Comparison of ENCODE assay signal across 11 cellular contexts in the genomic region with DNA sequence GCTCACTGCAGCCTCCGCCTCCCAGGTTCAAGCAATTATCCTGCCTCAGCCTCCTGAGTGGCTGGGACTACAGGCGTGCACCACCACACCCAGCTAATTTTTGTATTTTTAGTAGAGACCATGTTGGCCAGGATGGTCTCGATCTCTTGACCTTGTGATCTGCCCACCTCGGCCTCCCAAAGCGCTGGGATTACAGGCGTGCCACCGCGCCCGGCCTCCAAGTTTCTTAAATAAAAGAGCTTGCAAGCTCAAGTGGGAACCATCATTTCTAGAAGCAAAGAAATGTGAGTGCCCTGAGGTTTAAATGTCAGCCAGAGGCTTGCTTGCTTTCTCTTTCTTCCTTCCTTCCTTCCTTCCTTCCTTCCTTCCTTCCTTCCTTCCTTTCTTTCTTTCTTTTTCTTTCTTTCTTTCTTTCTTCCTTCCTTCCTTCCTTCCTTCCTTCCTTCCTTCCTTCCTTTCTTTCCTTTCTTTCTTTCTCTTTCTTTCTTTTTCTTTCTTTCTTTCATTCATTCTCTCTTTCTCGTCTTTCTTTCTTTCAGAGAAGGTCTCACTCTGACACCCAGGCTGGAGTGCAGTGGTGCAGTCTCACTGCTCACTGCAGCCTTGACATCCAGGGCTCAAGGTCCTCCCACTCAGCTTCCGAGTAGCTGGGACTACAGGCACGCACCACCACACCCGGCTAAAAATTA. TPM values are rescaled to one million over a fixed set of nuclear protein-coding genes. Genes with fewer than 3 reads are reported as not detected.
A peak's percentile ranks its signal among the peaks of the same experiment; 100 is the strongest.
DNase-seq lines count a peak whose midpoint lies in the region; ATAC-seq and TF ChIP-seq lines count a peak whose summit lies in the region.
"Not testable (repeated sequence)": the region's sequence is repeated elsewhere in the genome, so short reads cannot be mapped to it uniquely, and the experiment has no call there.
"Had no signal": no experiment of that assay in that cellular context is flagged by ENCODE, and none has a peak within 500 bp of the region (broad histone marks: within the 10 kb centered on the region; RNA-seq: fewer than 3 reads in every experiment).

No MANE protein-coding gene starts in this region.

- not testable (repeated sequence) for H3K27ac ChIP-seq in CD8-positive, alpha-beta T cell (ENCODE audit: low read depth, low read length); upper lobe of right lung
- H3K27ac ChIP-seq in PC-3 (ENCODE audit: low read length): peak overlapping the region; percentile 38

- not testable (repeated sequence) for TF ChIP-seq CTCF in CD8-positive, alpha-beta T cell (IDR thresholded peaks at IDR 0.05); PC-3 (conservative IDR thresholded peaks at IDR 0.05; ENCODE audit: low read depth, low read length); activated CD8-positive, alpha-beta T cell treated with anti-CD3 and anti-CD28 coated beads for 36 hours (IDR thresholded peaks at IDR 0.05); endothelial cell (IDR thresholded peaks at IDR 0.05; ENCODE audit: unreplicated experiment); osteocyte (IDR thresholded peaks at IDR 0.05); upper lobe of right lung (IDR thresholded peaks at IDR 0.05)

- BruUV-seq in PC-3 (replicated peaks; lab: Mats Ljungman, UMichigan): not testable (repeated sequence)

- not testable (repeated sequence) for H3K27me3 ChIP-seq in CD8-positive, alpha-beta T cell (ENCODE audit: insufficient read depth, low read length); PC-3 (ENCODE audit: low read length); upper lobe of right lung

- H3K4me1 ChIP-seq in CD8-positive, alpha-beta T cell (ENCODE audit: insufficient read depth, low read length): not testable (repeated sequence)
- peaks cover 20% of the 10 kb centered on the region for H3K4me1 ChIP-seq in PC-3 (ENCODE audit: insufficient read depth, low read length)
- H3K4me1 ChIP-seq in upper lobe of right lung: peaks cover 19% of the 10 kb centered on the region

- not testable (repeated sequence) for H3K4me3 ChIP-seq in CD8-positive, alpha-beta T cell (ENCODE audit: low read depth, low read length)
- H3K4me3 ChIP-seq in PC-3 (ENCODE audit: low read length) (peak overlapping the region; percentile 28; the same call in 1 of the 2 replicates), upper lobe of right lung (peak overlapping the region; percentile 83)

- not testable (repeated sequence) for H3K27ac Mint-ChIP-seq in CD8-positive, alpha-beta T cell; activated CD8-positive, alpha-beta T cell treated with anti-CD3 and anti-CD28 coated beads for 36 hours; activated naive CD8-positive, alpha-beta T cell treated with anti-CD3 and anti-CD28 coated beads, Interleukin-2, amount 10 ng/mL, durations not matched to agents 7 days and 5 days; osteocyte (ENCODE audit: unreplicated experiment)
- H3K27ac Mint-ChIP-seq in endothelial cell (ENCODE audit: unreplicated experiment) (peak overlapping the region; percentile 78), memory B cell (peak overlapping the region; percentile 38)

- intact Hi-C loops in CD8-positive, alpha-beta T cell (cut with DNase I, micrococcal nuclease): loop anchor here (5.0 to 10.0 kb wide), 2 partner anchors 810 to 1972 kb away; a partner anchor contains a TSS
- intact Hi-C loops in PC-3 (cut with micrococcal nuclease); activated CD8-positive, alpha-beta T cell treated with anti-CD3 and anti-CD28 coated beads for 36 hours (cut with micrococcal nuclease); upper lobe of right lung (cut with DNase I): not testable (repeated sequence)

- H3K79me2 ChIP-seq in PC-3 (ENCODE audit: low read length): peaks cover 57% of the 10 kb centered on the region

- peak overlapping the region; percentile 88 for H3K4me2 ChIP-seq in PC-3 (ENCODE audit: low read length)

- peak overlapping the region; percentile 95 for H3K4me3 Mint-ChIP-seq in CD8-positive, alpha-beta T cell
- H3K4me3 Mint-ChIP-seq in activated CD8-positive, alpha-beta T cell treated with anti-CD3 and anti-CD28 coated beads for 36 hours: peak overlapping the region; percentile 96
- peak overlapping the region; percentile 95 for H3K4me3 Mint-ChIP-seq in activated naive CD8-positive, alpha-beta T cell treated with anti-CD3 and anti-CD28 coated beads, Interleukin-2, amount 10 ng/mL, durations not matched to agents 7 days and 5 days
- H3K4me3 Mint-ChIP-seq in endothelial cell (ENCODE audit: unreplicated experiment) (peak overlapping the region; percentile 99), memory B cell (peak overlapping the region; percentile 67), osteocyte (ENCODE audit: unreplicated experiment) (peak overlapping the region; percentile 92)

- not testable (repeated sequence) for H3K27me3 Mint-ChIP-seq in CD8-positive, alpha-beta T cell (ENCODE audit: low read depth); activated CD8-positive, alpha-beta T cell treated with anti-CD3 and anti-CD28 coated beads for 36 hours; activated naive CD8-positive, alpha-beta T cell treated with anti-CD3 and anti-CD28 coated beads, Interleukin-2, amount 10 ng/mL, durations not matched to agents 7 days and 5 days; endothelial cell (ENCODE audit: unreplicated experiment); memory B cell; osteocyte (ENCODE audit: unreplicated experiment)

- not testable (repeated sequence) for H3F3A ChIP-seq in PC-3 (ENCODE audit: low read length, unreplicated experiment)

- not testable (repeated sequence) for H2AFZ ChIP-seq in PC-3 (ENCODE audit: low read length)

- not testable (repeated sequence) for H3K9ac ChIP-seq in PC-3 (ENCODE audit: low read length)

- not testable (repeated sequence) for DNase-seq in CD8-positive, alpha-beta T cell; PC-3; activated CD8-positive, alpha-beta T cell treated with anti-CD3 and anti-CD28 coated beads for 36 hours; activated naive CD8-positive, alpha-beta T cell treated with anti-CD3 and anti-CD28 coated beads, Interleukin-2, amount 10 ng/mL, durations not matched to agents 7 days and 5 days; endothelial cell (ENCODE audit: low spot score); memory B cell (ENCODE audit: low spot score in 2 of 2); osteocyte (ENCODE audit: extremely low spot score, unreplicated experiment); upper lobe of right lung

- not testable (repeated sequence) for H3K9me3 Mint-ChIP-seq in CD8-positive, alpha-beta T cell; activated CD8-positive, alpha-beta T cell treated with anti-CD3 and anti-CD28 coated beads for 36 hours; activated naive CD8-positive, alpha-beta T cell treated with anti-CD3 and anti-CD28 coated beads, Interleukin-2, amount 10 ng/mL, durations not matched to agents 7 days and 5 days; endothelial cell (ENCODE audit: unreplicated experiment); memory B cell; osteocyte (ENCODE audit: unreplicated experiment)

- not testable (repeated sequence) for H3K36me3 ChIP-seq in CD8-positive, alpha-beta T cell (ENCODE audit: insufficient read depth, low read length); upper lobe of right lung
- H3K36me3 ChIP-seq in PC-3 (ENCODE audit: low read depth, low read length): peaks cover 12% of the 10 kb centered on the region

- POLR2A ChIA-PET in CD8-positive, alpha-beta T cell (lab: Charles Lee): interaction anchor here (3.0 kb wide), 1 partner anchor 44 kb away, joined by 14 read pairs; a partner anchor contains a TSS
- POLR2A ChIA-PET in PC-3 (lab: Charles Lee; ENCODE audit: unreplicated experiment); activated naive CD8-positive, alpha-beta T cell treated with anti-CD3 and anti-CD28 coated beads, Interleukin-2, amount 10 ng/mL, durations not matched to agents 7 days and 5 days (lab: Charles Lee): not testable (repeated sequence)
- POLR2A ChIA-PET in activated CD8-positive, alpha-beta T cell treated with anti-CD3 and anti-CD28 coated beads for 36 hours (lab: Charles Lee): interaction anchor here (1.2 kb wide), 1 partner anchor 16 kb away, joined by 3 read pairs; no protein-coding TSS in a partner anchor

- CTCF ChIA-PET in CD8-positive, alpha-beta T cell (lab: Charles Lee); PC-3 (lab: Charles Lee): not testable (repeated sequence)
- CTCF ChIA-PET in activated CD8-positive, alpha-beta T cell treated with anti-CD3 and anti-CD28 coated beads for 36 hours (lab: Charles Lee): interaction anchor here (0.8 to 1.7 kb wide), 6 partner anchors 9 to 150 kb away, joined by 3 to 4 read pairs (median 3); a partner anchor contains a TSS

- H4K20me1 ChIP-seq in PC-3 (ENCODE audit: low read length): not testable (repeated sequence)

- H3K9me3 ChIP-seq in CD8-positive, alpha-beta T cell (ENCODE audit: low read length); PC-3 (ENCODE audit: low read length); upper lobe of right lung: not testable (repeated sequence)

- not testable (repeated sequence) for ATAC-seq in CD8-positive, alpha-beta T cell; PC-3; activated CD8-positive, alpha-beta T cell treated with anti-CD3 and anti-CD28 coated beads for 36 hours; activated naive CD8-positive, alpha-beta T cell treated with anti-CD3 and anti-CD28 coated beads, Interleukin-2, amount 10 ng/mL, durations not matched to agents 7 days and 5 days (ENCODE audit: low read depth); memory B cell (ENCODE audit: low read depth); upper lobe of right lung

- peaks cover 31% of the 10 kb centered on the region for H3K4me1 Mint-ChIP-seq in CD8-positive, alpha-beta T cell (ENCODE audit: low read depth)
- H3K4me1 Mint-ChIP-seq in activated CD8-positive, alpha-beta T cell treated with anti-CD3 and anti-CD28 coated beads for 36 hours (ENCODE audit: low read depth): peaks cover 28% of the 10 kb centered on the region
- peaks cover 17% of the 10 kb centered on the region for H3K4me1 Mint-ChIP-seq in activated naive CD8-positive, alpha-beta T cell treated with anti-CD3 and anti-CD28 coated beads, Interleukin-2, amount 10 ng/mL, durations not matched to agents 7 days and 5 days
- H3K4me1 Mint-ChIP-seq in endothelial cell (ENCODE audit: unreplicated experiment) (peaks cover 21% of the 10 kb centered on the region), memory B cell (peaks cover 17% of the 10 kb centered on the region), osteocyte (ENCODE audit: unreplicated experiment) (peaks cover 20% of the 10 kb centered on the region)

- not testable (repeated sequence) for H3K9me2 ChIP-seq in PC-3 (replicated peaks; ENCODE audit: low read length)

- H3K36me3 Mint-ChIP-seq in CD8-positive, alpha-beta T cell: peaks cover 34% of the 10 kb centered on the region
- H3K36me3 Mint-ChIP-seq in activated CD8-positive, alpha-beta T cell treated with anti-CD3 and anti-CD28 coated beads for 36 hours (ENCODE audit: low read depth): peaks cover 12% of the 10 kb centered on the region
- H3K36me3 Mint-ChIP-seq in activated naive CD8-positive, alpha-beta T cell treated with anti-CD3 and anti-CD28 coated beads, Interleukin-2, amount 10 ng/mL, durations not matched to agents 7 days and 5 days: peaks cover 10% of the 10 kb centered on the region
- peaks cover 20% of the 10 kb centered on the region for H3K36me3 Mint-ChIP-seq in endothelial cell (ENCODE audit: low read depth, unreplicated experiment)
- not testable (repeated sequence) for H3K36me3 Mint-ChIP-seq in memory B cell; osteocyte (ENCODE audit: unreplicated experiment)

RNA-seq across cellular contexts. Expression of a gene that starts 2.1 kb away (rescaled TPM):
- 10 to 100 TPM; 37.6 to 37.7 TPM for total RNA-seq in CD8-positive, alpha-beta T cell
- 18.7 and 19.4 TPM in 2 replicates for total RNA-seq in PC-3 (2014; rRNA removed)
- total RNA-seq in activated CD8-positive, alpha-beta T cell treated with anti-CD3 and anti-CD28 coated beads for 36 hours: 1 to 10 TPM; 8.4 to 8.5 TPM
- total RNA-seq in activated naive CD8-positive, alpha-beta T cell treated with anti-CD3 and anti-CD28 coated beads, Interleukin-2, amount 10 ng/mL, durations not matched to agents 7 days and 5 days: 10 to 100 TPM in 1 of 2 experiments, 1 to 10 TPM in 1; 9.3 to 10.9 TPM
- total RNA-seq in endothelial cell (ENCODE audit: unreplicated experiment): 35.4 TPM
- total RNA-seq in osteocyte: 22.0 and 22.1 TPM in 2 replicates
- 28.3 TPM for total RNA-seq in upper lobe of right lung

RNA-seq across cellular contexts. Expression of a gene that starts 9.3 kb away (rescaled TPM):
- not detected for total RNA-seq in CD8-positive, alpha-beta T cell
- 6.5 and 12.9 TPM in 2 replicates for total RNA-seq in PC-3 (2014; rRNA removed)
- total RNA-seq in activated CD8-positive, alpha-beta T cell treated with anti-CD3 and anti-CD28 coated beads for 36 hours: 1 to 10 TPM; 3.2 to 3.9 TPM
- total RNA-seq in activated naive CD8-positive, alpha-beta T cell treated with anti-CD3 and anti-CD28 coated beads, Interleukin-2, amount 10 ng/mL, durations not matched to agents 7 days and 5 days: 1 to 10 TPM; 1.7 to 2.2 TPM
- 10.9 TPM for total RNA-seq in endothelial cell (ENCODE audit: unreplicated experiment)
- total RNA-seq in osteocyte: 13.1 and 13.3 TPM in 2 replicates
- total RNA-seq in upper lobe of right lung: 3.8 TPM

RNA-seq across cellular contexts. Expression of a gene that starts 44.4 kb away (rescaled TPM):
- 10 to 100 TPM; 13.7 TPM for total RNA-seq in CD8-positive, alpha-beta T cell
- 40.7 and 44.5 TPM in 2 replicates for total RNA-seq in PC-3 (2014; rRNA removed)
- total RNA-seq in activated CD8-positive, alpha-beta T cell treated with anti-CD3 and anti-CD28 coated beads for 36 hours: 1 to 10 TPM; 2.5 to 3.0 TPM
- 1 to 10 TPM; 2.4 to 2.9 TPM for total RNA-seq in activated naive CD8-positive, alpha-beta T cell treated with anti-CD3 and anti-CD28 coated beads, Interleukin-2, amount 10 ng/mL, durations not matched to agents 7 days and 5 days
- 0.67 TPM for total RNA-seq in endothelial cell (ENCODE audit: unreplicated experiment)
- 4.5 and 5.7 TPM in 2 replicates for total RNA-seq in osteocyte
- total RNA-seq in upper lobe of right lung: 20.5 TPM

RNA-seq across cellular contexts. Expression of a gene that starts 53.1 kb away (rescaled TPM):
- total RNA-seq in CD8-positive, alpha-beta T cell: not detected
- total RNA-seq in PC-3 (2014; rRNA removed) (not detected in 2 replicates), endothelial cell (ENCODE audit: unreplicated experiment) (not detected), osteocyte (not detected in 2 replicates), upper lobe of right lung (not detected)
- not detected for total RNA-seq in activated CD8-positive, alpha-beta T cell treated with anti-CD3 and anti-CD28 coated beads for 36 hours
- not detected for total RNA-seq in activated naive CD8-positive, alpha-beta T cell treated with anti-CD3 and anti-CD28 coated beads, Interleukin-2, amount 10 ng/mL, durations not matched to agents 7 days and 5 days
- total RNA-seq: activated CD8-positive, alpha-beta memory T cell treated with anti-CD3 and anti-CD28 coated beads for 36 hours; mucosa of descending colon; urinary bladder had no signal

RNA-seq across cellular contexts. Expression of a gene that starts 58.4 kb away (rescaled TPM):
- total RNA-seq in CD8-positive, alpha-beta T cell: not detected
- total RNA-seq in PC-3 (2014; rRNA removed): 0.15 TPM in 1 of 2 replicates, not detected in the other
- total RNA-seq in activated CD8-positive, alpha-beta T cell treated with anti-CD3 and anti-CD28 coated beads for 36 hours: not detected
- not detected for total RNA-seq in activated naive CD8-positive, alpha-beta T cell treated with anti-CD3 and anti-CD28 coated beads, Interleukin-2, amount 10 ng/mL, durations not matched to agents 7 days and 5 days
- total RNA-seq in endothelial cell (ENCODE audit: unreplicated experiment): 0.85 TPM
- total RNA-seq in osteocyte: not detected in 2 replicates
- 2.3 TPM for total RNA-seq in upper lobe of right lung
- total RNA-seq: activated CD8-positive, alpha-beta memory T cell treated with anti-CD3 and anti-CD28 coated beads for 36 hours had no signal
